In genomic region chr2:151498178-151498577, GRCh38 we compare ENCODE assay signal across 21 cellular contexts.
"Had no signal": no experiment of that assay in that cellular context is flagged by ENCODE, and none has a peak within 500 bp of the region (broad histone marks: within the 10 kb centered on the region; RNA-seq: fewer than 3 reads in every experiment).

No MANE protein-coding gene starts in this region.

- H3K9me3 ChIP-seq: esophagus squamous epithelium, heart right ventricle, neutrophil, pancreas, right lobe of liver, thoracic aorta, tibial nerve, upper lobe of left lung had no signal

- H3K4me1 ChIP-seq: esophagus squamous epithelium, heart right ventricle, pancreas, right lobe of liver, tibial nerve, upper lobe of left lung had no signal

- H3K4me3 ChIP-seq: coronary artery, esophagus squamous epithelium, heart right ventricle, lung, pancreas, right lobe of liver, thoracic aorta, tibial nerve, upper lobe of left lung had no signal

- DNase-seq: dermis blood vessel endothelial cell; effector memory CD8-positive, alpha-beta T cell; erythroblast; esophagus squamous epithelium; foreskin melanocyte; glutamatergic neuron; heart right ventricle; hippocampal formation; natural killer cell; pancreas; right lobe of liver; small intestine; stimulated activated CD4-positive, alpha-beta T cell treated with anti-CD3 and anti-CD28 coated beads, Interleukin-15, amount 100 ng/mL, for 24 hours; stimulated activated CD4-positive, alpha-beta T cell treated with anti-CD3 and anti-CD28 coated beads, Interleukin-2, amount 100 ng/mL, for 48 hours; stimulated activated naive B cell treated with anti-CD40 and anti-IgM and Interleukin-4, amounts not matched to agents 10 μg/mL and 1 μg/mL and 100 μg/mL, for 72 hours; upper lobe of left lung had no signal

- H3K27me3 ChIP-seq: esophagus squamous epithelium, heart right ventricle, neutrophil, pancreas, right lobe of liver, tibial nerve, upper lobe of left lung had no signal

- H3K36me3 ChIP-seq: esophagus squamous epithelium, heart right ventricle, neutrophil, pancreas, right lobe of liver, thoracic aorta, upper lobe of left lung had no signal

- H3K27ac ChIP-seq: coronary artery, esophagus squamous epithelium, heart right ventricle, neutrophil, pancreas, right lobe of liver, thoracic aorta, tibial nerve, upper lobe of left lung had no signal
